ENCODE assay signal across 27 cellular contexts in genomic region chr11:8544807-8545206, GRCh38.
"Had no signal": no experiment of that assay in that cellular context is flagged by ENCODE, and none has a peak within 500 bp of the region (broad histone marks: within the 10 kb centered on the region; RNA-seq: fewer than 3 reads in every experiment).

No MANE protein-coding gene starts in this region.

- H3K4me1 ChIP-seq: neural progenitor cell, parathyroid adenoma, psoas muscle, right lobe of liver, stomach, tibial nerve, vagina had no signal

- H3K27ac Mint-ChIP-seq: nephron; neural progenitor cell; progenitor cell of endocrine pancreas; stimulated activated effector memory CD8-positive, alpha-beta T cell treated with anti-CD3 and anti-CD28 coated beads, Interleukin-12 subunit alpha, Interleukin-12 subunit beta, amount 100 ng/mL, for 72 hours; stimulated activated naive B cell treated with anti-CD40 and anti-IgM and Interleukin-4, amounts not matched to agents 10 μg/mL and 1 μg/mL and 100 μg/mL, for 72 hours; stimulated activated naive CD8-positive, alpha-beta T cell treated with anti-CD3 and anti-CD28 coated beads, Interleukin-15, Interleukin-2, amounts not matched to agents 100 ng/mL and 50 ng/mL, for 24 hours had no signal

- H3K4me3 ChIP-seq: neural progenitor cell, ovary, psoas muscle, right lobe of liver, sigmoid colon, stomach, thoracic aorta, thyroid gland, tibial nerve, upper lobe of left lung, vagina had no signal

- H3K27ac ChIP-seq: neural progenitor cell, ovary, parathyroid adenoma, psoas muscle, right lobe of liver, sigmoid colon, stomach, thoracic aorta, thyroid gland, tibial nerve, upper lobe of left lung, vagina had no signal

- H3K4me1 Mint-ChIP-seq: nephron; neural progenitor cell; stimulated activated effector memory CD8-positive, alpha-beta T cell treated with anti-CD3 and anti-CD28 coated beads, Interleukin-12 subunit alpha, Interleukin-12 subunit beta, amount 100 ng/mL, for 72 hours; stimulated activated naive B cell treated with anti-CD40 and anti-IgM and Interleukin-4, amounts not matched to agents 10 μg/mL and 1 μg/mL and 100 μg/mL, for 72 hours had no signal

- H3K36me3 Mint-ChIP-seq: stimulated activated effector memory CD8-positive, alpha-beta T cell treated with anti-CD3 and anti-CD28 coated beads, Interleukin-12 subunit alpha, Interleukin-12 subunit beta, amount 100 ng/mL, for 72 hours had no signal

- H3K27me3 Mint-ChIP-seq: progenitor cell of endocrine pancreas; stimulated activated naive B cell treated with anti-CD40 and anti-IgM and Interleukin-4, amounts not matched to agents 10 μg/mL and 1 μg/mL and 100 μg/mL, for 72 hours; stimulated activated naive CD8-positive, alpha-beta T cell treated with anti-CD3 and anti-CD28 coated beads, Interleukin-15, Interleukin-2, amounts not matched to agents 100 ng/mL and 50 ng/mL, for 24 hours had no signal

- ATAC-seq: psoas muscle; right cardiac atrium; right lobe of liver; stimulated activated effector memory CD8-positive, alpha-beta T cell treated with anti-CD3 and anti-CD28 coated beads, Interleukin-12 subunit alpha, Interleukin-12 subunit beta, amount 100 ng/mL, for 72 hours; stimulated activated naive B cell treated with anti-CD40 and anti-IgM and Interleukin-4, amounts not matched to agents 10 μg/mL and 1 μg/mL and 100 μg/mL, for 72 hours had no signal

- H3K27me3 ChIP-seq: neural progenitor cell, ovary, sigmoid colon, stomach, thyroid gland, tibial nerve, upper lobe of left lung, vagina had no signal

- H3K9me3 ChIP-seq: ovary, psoas muscle, right lobe of liver, thyroid gland, vagina had no signal

- DNase-seq: occipital lobe; ovary; posterior cingulate gyrus; psoas muscle; right cardiac atrium; right lobe of liver; sigmoid colon; small intestine; stimulated activated CD4-positive, alpha-beta T cell treated with anti-CD3 and anti-CD28 coated beads, Interleukin-15, amount 100 ng/mL, for 24 hours; stimulated activated CD4-positive, alpha-beta T cell treated with anti-CD3 and anti-CD28 coated beads, Interleukin-2, amount 100 ng/mL, for 24 hours; stimulated activated CD4-positive, alpha-beta T cell treated with anti-CD3 and anti-CD28 coated beads, Interleukin-2, amount 100 ng/mL, for 48 hours; stimulated activated CD4-positive, alpha-beta T cell treated with anti-CD3 and anti-CD28 coated beads, Interleukin-4, amount 100 ng/mL, for 24 hours; stimulated activated naive B cell treated with anti-CD40 and anti-IgM and Interleukin-4, amounts not matched to agents 10 μg/mL and 1 μg/mL and 100 μg/mL, for 72 hours; stimulated activated naive CD4-positive, alpha-beta T cell treated with Interleukin-2 at 50 U/mL for 16 hours; stomach; thyroid gland; trophoblast cell; upper lobe of left lung had no signal

- H3K9me3 Mint-ChIP-seq: stimulated activated effector memory CD8-positive, alpha-beta T cell treated with anti-CD3 and anti-CD28 coated beads, Interleukin-12 subunit alpha, Interleukin-12 subunit beta, amount 100 ng/mL, for 72 hours; stimulated activated naive CD8-positive, alpha-beta T cell treated with anti-CD3 and anti-CD28 coated beads, Interleukin-15, Interleukin-2, amounts not matched to agents 100 ng/mL and 50 ng/mL, for 24 hours had no signal

- H3K4me3 Mint-ChIP-seq: nephron; neural progenitor cell; stimulated activated effector memory CD8-positive, alpha-beta T cell treated with anti-CD3 and anti-CD28 coated beads, Interleukin-12 subunit alpha, Interleukin-12 subunit beta, amount 100 ng/mL, for 72 hours; stimulated activated naive B cell treated with anti-CD40 and anti-IgM and Interleukin-4, amounts not matched to agents 10 μg/mL and 1 μg/mL and 100 μg/mL, for 72 hours; stimulated activated naive CD8-positive, alpha-beta T cell treated with anti-CD3 and anti-CD28 coated beads, Interleukin-15, Interleukin-2, amounts not matched to agents 100 ng/mL and 50 ng/mL, for 24 hours had no signal

- H3K36me3 ChIP-seq: neural progenitor cell, ovary, right lobe of liver, sigmoid colon, stomach, thoracic aorta, thyroid gland, tibial nerve, upper lobe of left lung, vagina had no signal
